12 cellular contexts compared by ENCODE assay signal in genomic region chr10:48804740-48805182, GRCh38.
DNase-seq lines count a peak whose midpoint lies in the region; ATAC-seq, FAIRE-seq and TF ChIP-seq lines count a peak whose summit lies in the region.
"Had no signal": no experiment of that assay in that cellular context is flagged by ENCODE, and none has a peak within 500 bp of the region (broad histone marks: within the 10 kb centered on the region; RNA-seq: fewer than 3 reads in every experiment).

No MANE protein-coding gene starts in this region.

- no peak overlapping the region for H3K27ac ChIP-seq in CD4-positive, alpha-beta T cell (ENCODE audit: low read depth, low read length)
- H3K27ac ChIP-seq in left lung (peak overlapping the region in 1 of 2 donors; percentile 25), SJCRH30 (no peak overlapping the region)

- peak overlapping the region; percentile 87 for H3K27ac Mint-ChIP-seq in CD4-positive, alpha-beta T cell

- POLR2A ChIA-PET in CD4-positive, alpha-beta T cell (lab: Charles Lee), result no interaction called here

- no peaks in the 10 kb centered on the region for H3K9me3 ChIP-seq in CD4-positive, alpha-beta T cell (ENCODE audit: control insufficient read depth, low read length)
- H3K9me3 ChIP-seq in left lung (no peaks in the 10 kb centered on the region), SJCRH30 (replicated peaks) (no peaks in the 10 kb centered on the region)

- H3K4me1 ChIP-seq in left lung (peaks cover 4 to 48% of the 10 kb centered on the region in 2 donors), SJCRH30 (no peaks in the 10 kb centered on the region)

- CTCF ChIA-PET in CD4-positive, alpha-beta T cell (lab: Charles Lee), result no interaction called here

- intact Hi-C loops in CD4-positive, alpha-beta T cell (cut with DNase I, micrococcal nuclease), result no loop called here
- intact Hi-C loops in left lung (cut with DNase I), result no loop called here

- H3K27me3 Mint-ChIP-seq in CD4-positive, alpha-beta T cell, result no peaks in the 10 kb centered on the region

- ATAC-seq in CD4-positive, alpha-beta T cell (ENCODE audit: poor library complexity), result peak; percentile 68
- peak; percentile 68 for ATAC-seq in left lung

- FAIRE-seq in GM18507 (lab: Jason Lieb, UNC), result peak; percentile 75
- FAIRE-seq: endometrium, G401.6, islet of Langerhans had no signal

- peaks cover 5% of the 10 kb centered on the region for H3K36me3 Mint-ChIP-seq in CD4-positive, alpha-beta T cell (ENCODE audit: low read depth)

- peaks cover 6% of the 10 kb centered on the region for H3K9me3 Mint-ChIP-seq in CD4-positive, alpha-beta T cell

- TF ChIP-seq POLR2A in erythroblast (IDR thresholded peaks at IDR 0.05; ENCODE audit: low read length), result no peak

- peak overlapping the region; percentile 39 for H3K4me3 Mint-ChIP-seq in CD4-positive, alpha-beta T cell

- no peak for TF ChIP-seq CTCF in CD4-positive, alpha-beta T cell (IDR thresholded peaks at IDR 0.05)
- TF ChIP-seq CTCF in left lung (IDR thresholded peaks at IDR 0.05), result no peak

- no peak overlapping the region for H3K4me3 ChIP-seq in left lung
- H3K4me3 ChIP-seq in SJCRH30, result no peak overlapping the region

- no peaks in the 10 kb centered on the region for H3K27me3 ChIP-seq in CD4-positive, alpha-beta T cell (ENCODE audit: control insufficient read depth, insufficient read depth, low read length)
- no peaks in the 10 kb centered on the region for H3K27me3 ChIP-seq in left lung
- H3K27me3 ChIP-seq in SJCRH30, result no peaks in the 10 kb centered on the region

- H3K36me3 ChIP-seq in left lung, result no peaks in the 10 kb centered on the region
- no peaks in the 10 kb centered on the region for H3K36me3 ChIP-seq in SJCRH30

- peak in 2 of 10 experiments; percentile 15 to 22 for DNase-seq in CD4-positive, alpha-beta T cell
- no peak for DNase-seq in GM18507 (ENCODE audit: extremely low spot score, insufficient read length, low read depth)
- DNase-seq in NCI-H510A (lab: John Stamatoyannopoulos, UW), result peak; percentile 32
- DNase-seq in left lung, result peak in 1 of 2 donors; percentile 58
- no peak for DNase-seq in erythroblast (lab: John Stamatoyannopoulos, UW)
- no peak for DNase-seq in superior temporal gyrus (ENCODE audit: extremely low spot score)
- no peak for DNase-seq in SJCRH30
- DNase-seq in kidney glomerular epithelial cell (lab: John Stamatoyannopoulos, UW), result no peak
- DNase-seq: NCI-H2171 treated with DMSO at 0.1 percent for 48 hours had no signal

- peaks cover 61% of the 10 kb centered on the region for H3K4me1 Mint-ChIP-seq in CD4-positive, alpha-beta T cell (ENCODE audit: low read depth)
